In genomic region chr6:36196880-36197548, GRCh38 we compare ENCODE assay signal across 8 cellular contexts.
DNase-seq lines count a peak whose midpoint lies in the region; TF ChIP-seq lines count a peak whose summit lies in the region.

No MANE protein-coding gene starts in this region.

- peak overlapping the region; percentile 80 for H3K27ac ChIP-seq in effector memory CD4-positive, alpha-beta T cell (ENCODE audit: insufficient read depth, low read length, poor library complexity, severe bottlenecking)

- no peak for TF ChIP-seq CTCF in GM20000 (IDR thresholded peaks at IDR 0.05; ENCODE audit: extremely low read depth, missing control alignments)

- H3K4me3 ChIP-seq in effector memory CD4-positive, alpha-beta T cell (ENCODE audit: insufficient read depth, low read depth, low read length, poor library complexity, severe bottlenecking) = peak overlapping the region; percentile 64

- H3K4me1 ChIP-seq in effector memory CD4-positive, alpha-beta T cell (ENCODE audit: control insufficient read depth, insufficient read depth, low read length, poor library complexity, severe bottlenecking) = peaks cover 26% of the 10 kb centered on the region

- no peaks in the 10 kb centered on the region for H3K9me3 ChIP-seq in effector memory CD4-positive, alpha-beta T cell (ENCODE audit: control insufficient read depth, low read length)

- peak; percentile 96 for DNase-seq in COLO668 (lab: John Stamatoyannopoulos, UW; ENCODE audit: unreplicated experiment)
- DNase-seq in GM20000 (ENCODE audit: low spot score) = peak; percentile 100
- peak; percentile 81 for DNase-seq in HS-5 (ENCODE audit: low read depth)
- DNase-seq in NK-92 (lab: John Stamatoyannopoulos, UW; ENCODE audit: unreplicated experiment) = peak; percentile 98
- peak; percentile 100 for DNase-seq in activated CD8-positive, alpha-beta memory T cell treated with anti-CD3 and anti-CD28 coated beads for 24 hours
- DNase-seq in effector memory CD4-positive, alpha-beta T cell = peak; percentile 97 to 99 (median 98)
- DNase-seq in medulla oblongata (ENCODE audit: extremely low spot score) = peak; percentile 99
- DNase-seq in stimulated activated CD4-positive, alpha-beta T cell treated with anti-CD3 and anti-CD28 coated beads, TNF-alpha, amount 100 ng/mL, for 48 hours (ENCODE audit: low read depth in 3 of 3) = peak; percentile 98 to 100 (median 100)

- H3K27me3 ChIP-seq in effector memory CD4-positive, alpha-beta T cell (replicated peaks; ENCODE audit: control insufficient read depth, insufficient read depth, low read length, poor library complexity, severe bottlenecking) = no peaks in the 10 kb centered on the region

- no peaks in the 10 kb centered on the region for H3K36me3 ChIP-seq in effector memory CD4-positive, alpha-beta T cell (ENCODE audit: control insufficient read depth, insufficient read depth, low read length)

Comparison
In these comparisons a context has a peak if more than half of its experiments do, and no peak if none do; other contexts are left out.
1. Peak in every context shown above with its lines: DNase-seq, H3K4me3 ChIP-seq and H3K27ac ChIP-seq.